ENCODE assay signal across 14 cellular contexts in the genomic region with DNA sequence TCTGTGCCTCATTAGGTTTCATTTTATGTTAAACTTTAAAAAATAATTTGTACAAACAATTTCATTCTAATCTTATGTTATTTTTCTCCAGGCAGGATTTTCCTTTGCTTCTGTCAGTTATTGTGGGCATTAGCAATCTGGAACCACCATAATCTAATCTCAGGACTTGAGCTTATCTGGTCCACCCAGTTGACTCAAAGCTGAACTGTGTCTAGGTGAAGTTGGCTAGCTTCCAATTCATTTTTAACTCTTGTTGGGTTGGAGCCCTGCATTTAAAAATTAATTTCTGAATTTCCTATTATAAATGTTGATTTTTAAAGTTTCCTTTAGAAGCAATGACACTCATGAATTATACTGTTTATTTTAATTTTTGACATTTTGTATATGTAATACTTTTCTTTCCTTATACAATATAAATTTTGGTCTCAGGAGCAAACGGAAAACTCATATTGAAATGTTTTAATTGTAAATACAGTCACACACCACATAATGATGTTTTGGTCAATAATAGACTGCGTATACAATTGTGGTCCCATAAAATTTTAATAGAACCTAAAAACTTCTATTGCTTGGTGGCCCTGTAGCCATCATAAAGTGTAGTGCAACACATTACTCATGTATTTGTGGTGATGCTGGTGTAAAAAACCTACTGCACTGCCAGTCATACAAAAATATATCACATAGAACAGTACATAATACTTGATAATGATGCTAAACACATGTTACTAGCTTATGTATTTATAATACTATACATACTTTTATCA.
"Had no signal": no experiment of that assay in that cellular context is flagged by ENCODE, and none has a peak within 500 bp of the region (broad histone marks: within the 10 kb centered on the region; RNA-seq: fewer than 3 reads in every experiment).

No MANE protein-coding gene starts in this region.

- DNase-seq: effector memory CD8-positive, alpha-beta T cell; gastrocnemius medialis; heart right ventricle; hypothalamus; mammary epithelial cell; naive thymus-derived CD4-positive, alpha-beta T cell; posterior cingulate gyrus; stimulated activated CD4-positive, alpha-beta T cell treated with anti-CD3 and anti-CD28 coated beads, Interleukin-2, amount 100 ng/mL, for 24 hours; stimulated activated naive CD4-positive, alpha-beta T cell treated with Interleukin-2 at 50 U/mL for 16 hours; trophoblast cell had no signal

- H3K4me1 ChIP-seq: esophagus muscularis mucosa, heart right ventricle had no signal

- FAIRE-seq: islet of Langerhans had no signal

- H3K36me3 ChIP-seq: esophagus muscularis mucosa, gastrocnemius medialis, heart right ventricle, neutrophil had no signal

- H3K4me3 ChIP-seq: esophagus muscularis mucosa, gastrocnemius medialis, heart right ventricle had no signal

- H3K9me3 ChIP-seq: esophagus muscularis mucosa, gastrocnemius medialis, neutrophil had no signal

- H3K27ac ChIP-seq: epithelial cell of prostate, esophagus muscularis mucosa, gastrocnemius medialis, heart right ventricle, neutrophil had no signal
